ENCODE assay signal across 8 cellular contexts in the genomic region with DNA sequence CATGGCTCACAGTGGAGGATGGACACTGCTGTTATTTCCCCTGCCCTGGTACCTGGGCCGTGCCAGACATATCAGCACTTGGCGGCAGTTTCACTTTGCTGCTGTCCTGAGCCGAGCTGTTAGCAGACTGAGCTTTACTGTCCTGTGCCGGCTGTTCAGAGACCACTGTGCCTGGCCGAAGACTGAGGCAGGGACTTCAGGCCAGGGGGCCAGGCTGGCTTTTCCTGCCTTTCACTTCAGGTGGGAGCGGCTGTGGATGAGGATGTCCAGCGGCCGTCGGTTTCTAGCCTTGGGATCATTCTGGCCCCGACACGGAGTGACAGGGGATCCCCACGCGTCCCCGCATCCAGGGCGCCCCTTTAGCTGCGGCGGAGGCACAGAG. TPM values are rescaled to one million over a fixed set of nuclear protein-coding genes. Genes with fewer than 3 reads are reported as not detected.
DNase-seq lines count a peak whose midpoint lies in the region; ATAC-seq and TF ChIP-seq lines count a peak whose summit lies in the region.

No MANE protein-coding gene starts in this region.

- no peaks in the 10 kb centered on the region for H3K36me3 ChIP-seq in colonic mucosa
- no peaks in the 10 kb centered on the region for H3K36me3 ChIP-seq in mucosa of stomach (ENCODE audit: control insufficient read depth, insufficient read depth, low read length)

- H3K4me3 ChIP-seq in colonic mucosa (peak overlapping the region; percentile 45), mucosa of stomach (ENCODE audit: low read length) (no peak overlapping the region)

- H3K9ac ChIP-seq in colonic mucosa (ENCODE audit: low read depth in 2 of 2, low read length in 2 of 2) (peak overlapping the region; percentile 55 to 58), mucosa of stomach (ENCODE audit: low read length) (peak overlapping the region; percentile 60)

- H3K27me3 ChIP-seq in colonic mucosa (no peaks in the 10 kb centered on the region), mucosa of stomach (ENCODE audit: control insufficient read depth, insufficient read depth, low read length) (peaks cover 14% of the 10 kb centered on the region)

- no peak for TF ChIP-seq CTCF in colonic mucosa (IDR thresholded peaks at IDR 0.05)

- intact Hi-C loops in colonic mucosa (cut with DNase I): no loop called here

- H3K4me1 ChIP-seq in colonic mucosa (no peaks in the 10 kb centered on the region), mucosa of stomach (ENCODE audit: control insufficient read depth, insufficient read depth, low read length) (peaks cover 18% of the 10 kb centered on the region)

- H3K27ac ChIP-seq in colonic mucosa: peak overlapping the region; percentile 47

- ATAC-seq in HG03108 (IDR thresholded peaks at IDR 0.05; ENCODE audit: unreplicated experiment) (no peak), HG02973 (IDR thresholded peaks at IDR 0.05; ENCODE audit: unreplicated experiment) (no peak)

- DNase-seq in stimulated activated CD4-positive, alpha-beta T cell treated with anti-CD3 and anti-CD28 coated beads, Interleukin-15, amount 100 ng/mL, for 24 hours: peak; percentile 30
- DNase-seq in stimulated activated CD4-positive, alpha-beta T cell treated with anti-CD3 and anti-CD28 coated beads, Interleukin-4, amount 100 ng/mL, for 4 hours: no peak
- DNase-seq in colonic mucosa: no peak
- no peak for DNase-seq in NCI-H345 (lab: John Stamatoyannopoulos, UW)
- no peak for DNase-seq in anterior cingulate cortex (lab: John Stamatoyannopoulos, UW)

- no peaks in the 10 kb centered on the region for H3K9me3 ChIP-seq in colonic mucosa
- no peaks in the 10 kb centered on the region for H3K9me3 ChIP-seq in mucosa of stomach (ENCODE audit: control insufficient read depth, low read length)

RNA-seq across cellular contexts. Expression of a gene that starts 1.0 kb away (rescaled TPM):
- 1 to 10 TPM in 1 of 2 donors, under 1 TPM in 1; 0.89 to 1.0 TPM for total RNA-seq in colonic mucosa
